Comparison of ENCODE assay signal across 7 cellular contexts in genomic region chr14:64704145-64704742, GRCh38. TPM values are rescaled to one million over a fixed set of nuclear protein-coding genes. Genes with fewer than 3 reads are reported as not detected.
DNase-seq lines count a peak whose midpoint lies in the region; ATAC-seq lines count a peak whose summit lies in the region.

Gene PLEKHG3 (plus strand): TSS chr14:64704424. CDS start chr14:64727632, 23,208 bp downstream.

- H3K79me1 ChIP-seq in mesenchymal stem cell (replicated peaks; ENCODE audit: low read length, poor library complexity, severe bottlenecking), result no peaks in the 10 kb centered on the region

- peak within 1 kb of the TSS; percentile 56 for H4K8ac ChIP-seq in mesenchymal stem cell (ENCODE audit: low read length)

- H3K36me3 ChIP-seq in ES-I3 (ENCODE audit: insufficient read depth, low read length) (no peaks in the 10 kb centered on the region), mesenchymal stem cell (ENCODE audit: control insufficient read depth in 1 of 2, insufficient read depth in 2 of 2, low read depth in 1 of 2, low read length in 2 of 2) (no peaks in the 10 kb centered on the region), subcutaneous abdominal adipose tissue (ENCODE audit: control insufficient read depth in 5 of 5, insufficient read depth in 5 of 5, low read length in 5 of 5) (no peaks in the 10 kb centered on the region)

- H3K27me3 ChIP-seq in mesenchymal stem cell (ENCODE audit: control insufficient read depth in 1 of 2, insufficient read depth in 1 of 2, low read length in 2 of 2) (peaks cover 0 to 81% of the 10 kb centered on the region in 2 experiments), subcutaneous abdominal adipose tissue (ENCODE audit: control insufficient read depth in 5 of 5, insufficient read depth in 4 of 5, low read length in 5 of 5) (no peaks in the 10 kb centered on the region)

- H2BK12ac ChIP-seq in mesenchymal stem cell (ENCODE audit: low read length in 2 of 2), result peak within 1 kb of the TSS; percentile 72 to 99

- peak within 1 kb of the TSS; percentile 91 for H2BK120ac ChIP-seq in mesenchymal stem cell (ENCODE audit: low read depth, low read length)

- H3K23ac ChIP-seq in mesenchymal stem cell (ENCODE audit: low read length in 2 of 2), result peak within 1 kb of the TSS; percentile 15 to 97

- H3K4me3 ChIP-seq in mesenchymal stem cell (ENCODE audit: insufficient read depth in 1 of 2, low read depth in 1 of 2, low read length in 2 of 2) (peak within 1 kb of the TSS; percentile 80 to 90), subcutaneous abdominal adipose tissue (ENCODE audit: low read depth in 1 of 5, low read length in 5 of 5) (peak within 1 kb of the TSS; percentile 72 to 86 (median 76))

- H3K4ac ChIP-seq in mesenchymal stem cell (ENCODE audit: low read depth in 1 of 2, low read length in 2 of 2), result peak within 1 kb of the TSS; percentile 68 to 87

- H3K18ac ChIP-seq in mesenchymal stem cell (ENCODE audit: low read depth in 1 of 2, low read length in 2 of 2), result peak within 1 kb of the TSS; percentile 89 to 98

- H3K9ac ChIP-seq in ES-I3 (ENCODE audit: low read depth, low read length), result peak within 1 kb of the TSS; percentile 71
- peak within 1 kb of the TSS; percentile 71 for H3K9ac ChIP-seq in mesenchymal stem cell (ENCODE audit: low read length)
- H3K9ac ChIP-seq in subcutaneous abdominal adipose tissue (ENCODE audit: low read length in 5 of 5), result peak within 1 kb of the TSS in 4 of 5 donors; percentile 62 to 76 (median 68)

- peak within 1 kb of the TSS; percentile 77 for H2AK5ac ChIP-seq in mesenchymal stem cell (ENCODE audit: low read length, severe bottlenecking)

- no peak for ATAC-seq in GM18868 (IDR thresholded peaks at IDR 0.05; ENCODE audit: unreplicated experiment)

- peak within 1 kb of the TSS; percentile 91 for H2BK15ac ChIP-seq in mesenchymal stem cell (ENCODE audit: low read depth, poor library complexity, severe bottlenecking)

- H3K4me2 ChIP-seq in mesenchymal stem cell (ENCODE audit: low read length, poor library complexity, severe bottlenecking), result peak within 1 kb of the TSS; percentile 86

- DNase-seq in NCI-H1930 (lab: John Stamatoyannopoulos, UW), result peak; percentile 19 to 25
- peak; percentile 39 to 46 for DNase-seq in activated CD4-positive, alpha-beta T cell treated with anti-CD3 and anti-CD28 coated beads, Interleukin-2, amount 50 U/mL, for 48 hours
- DNase-seq in epithelial cell of prostate (ENCODE audit: low read depth, low spot score), result no peak
- peak; percentile 85 for DNase-seq in mesenchymal stem cell

- peaks cover 49% of the 10 kb centered on the region for H3K4me1 ChIP-seq in ES-I3 (ENCODE audit: insufficient read depth, low read length)
- peaks cover 37% of the 10 kb centered on the region for H3K4me1 ChIP-seq in mesenchymal stem cell (ENCODE audit: control insufficient read depth, insufficient read depth, low read depth, low read length)
- peaks cover 7 to 71% (median 53%) of the 10 kb centered on the region in 5 donors for H3K4me1 ChIP-seq in subcutaneous abdominal adipose tissue (ENCODE audit: control insufficient read depth in 5 of 5, insufficient read depth in 5 of 5, low read length in 5 of 5)

- no peaks in the 10 kb centered on the region for H3K9me3 ChIP-seq in ES-I3 (ENCODE audit: control insufficient read depth, insufficient read depth, low read length)
- H3K9me3 ChIP-seq in mesenchymal stem cell (ENCODE audit: control insufficient read depth, low read length), result no peaks in the 10 kb centered on the region
- no peaks in the 10 kb centered on the region for H3K9me3 ChIP-seq in subcutaneous abdominal adipose tissue (ENCODE audit: control insufficient read depth in 5 of 5, low read length in 5 of 5)

- peak within 1 kb of the TSS; percentile 93 for H3K27ac ChIP-seq in epithelial cell of prostate
- peak within 1 kb of the TSS; percentile 86 for H3K27ac ChIP-seq in mesenchymal stem cell (ENCODE audit: low read length, poor library complexity, severe bottlenecking)
- H3K27ac ChIP-seq in subcutaneous abdominal adipose tissue (ENCODE audit: low read depth, low read length), result peak within 1 kb of the TSS; percentile 74

- peak within 1 kb of the TSS; percentile 83 for H4K91ac ChIP-seq in mesenchymal stem cell (ENCODE audit: low read length)

- WGBS in mesenchymal stem cell, result 0% methylated on average over 54 of the region's 69 CpGs

- peak within 1 kb of the TSS; percentile 97 for H2BK5ac ChIP-seq in mesenchymal stem cell (ENCODE audit: low read depth, low read length, poor library complexity, severe bottlenecking)

- H3K14ac ChIP-seq in mesenchymal stem cell (ENCODE audit: low read length in 2 of 2), result peak within 1 kb of the TSS in 1 of 2 experiments; percentile 96

- H2AFZ ChIP-seq in mesenchymal stem cell (ENCODE audit: low read depth, low read length), result peak within 1 kb of the TSS; percentile 73

RNA-seq across cellular contexts. Expression of gene PLEKHG3, which starts in this region (rescaled TPM):
- polyA plus RNA-seq in mesenchymal stem cell (2013, experiment 1 of 2), result 14.9 TPM
- 14.3 TPM for polyA plus RNA-seq in mesenchymal stem cell (2013, experiment 2 of 2)
